In the genomic region with DNA sequence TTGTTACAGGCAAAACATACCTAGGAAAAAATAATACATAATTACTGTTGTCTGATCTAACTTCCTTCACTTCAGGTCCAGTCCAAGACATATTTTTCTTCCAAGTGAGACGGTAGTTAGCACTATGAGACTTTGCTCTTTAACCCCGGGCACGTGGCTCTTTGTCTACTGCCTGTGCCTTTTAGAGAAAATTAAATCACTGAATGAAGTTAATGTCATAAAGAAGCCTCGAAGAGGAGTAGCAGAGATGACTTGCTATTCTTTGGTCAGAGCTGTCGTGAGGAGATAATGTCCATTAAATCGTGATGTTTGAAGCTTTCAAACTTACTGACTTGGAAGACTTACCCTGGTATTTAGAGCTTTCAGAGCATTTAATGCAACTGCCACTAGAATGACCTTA, we compare ENCODE assay signal across 19 cellular contexts. TPM values are rescaled to one million over a fixed set of nuclear protein-coding genes. Genes with fewer than 3 reads are reported as not detected.
DNase-seq lines count a peak whose midpoint lies in the region; ATAC-seq and TF ChIP-seq lines count a peak whose summit lies in the region.
"Had no signal": no experiment of that assay in that cellular context is flagged by ENCODE, and none has a peak within 500 bp of the region (broad histone marks: within the 10 kb centered on the region; RNA-seq: fewer than 3 reads in every experiment).

No MANE protein-coding gene starts in this region.

- 38% methylated on average over 6 of the region's 6 CpGs for WGBS in esophagus muscularis mucosa

- H3K27ac Mint-ChIP-seq in activated CD4-positive, alpha-beta T cell treated with anti-CD3 and anti-CD28 coated beads, Interleukin-2, amount 10 ng/mL, durations not matched to agents 7 days and 5 days = peak overlapping the region; percentile 63
- peak overlapping the region; percentile 52 for H3K27ac Mint-ChIP-seq in central memory CD8-positive, alpha-beta T cell (ENCODE audit: low read depth)
- peak overlapping the region; percentile 33 for H3K27ac Mint-ChIP-seq in neural progenitor cell
- H3K27ac Mint-ChIP-seq: nephron progenitor cell had no signal

- intact Hi-C loops in esophagus muscularis mucosa (cut with DNase I) = no loop called here

- CTCF ChIA-PET in activated CD4-positive, alpha-beta T cell treated with anti-CD3 and anti-CD28 coated beads, Interleukin-2, amount 10 ng/mL, durations not matched to agents 7 days and 5 days (lab: Charles Lee) = interaction anchor here (0.9 to 3.3 kb wide), 2 partner anchors 12 to 17 kb away, joined by 3 to 13 read pairs; no protein-coding TSS in a partner anchor

- H3K4me2 ChIP-seq in neural progenitor cell = peak overlapping the region; percentile 26

- DNase-seq in activated CD4-positive, alpha-beta T cell treated with anti-CD3 and anti-CD28 coated beads, Interleukin-2, amount 10 ng/mL, durations not matched to agents 7 days and 5 days = no peak
- DNase-seq in activated CD4-positive, alpha-beta T cell treated with anti-CD3 and anti-CD28 coated beads for 4 hours = no peak
- DNase-seq in OCI-M1 (lab: John Stamatoyannopoulos, UW) (peak; percentile 70), neural progenitor cell (ENCODE audit: low spot score) (no peak), cerebellar cortex (ENCODE audit: low spot score) (no peak), esophagus muscularis mucosa (ENCODE audit: extremely low spot score) (no peak)
- no peak for DNase-seq in central memory CD8-positive, alpha-beta T cell (ENCODE audit: low spot score in 2 of 2)
- DNase-seq: cerebellar nuclear complex, gastrocnemius medialis, lower lobe of right lung, NCI-H1048, NCI-H526, nephron progenitor cell, SIG-M5, stomach had no signal

- no peak for TF ChIP-seq POLR2A in esophagus muscularis mucosa (IDR thresholded peaks at IDR 0.05; ENCODE audit: low read depth)

- H3K9me3 ChIP-seq in neural progenitor cell (ENCODE audit: low read depth) (no peaks in the 10 kb centered on the region), esophagus muscularis mucosa (no peaks in the 10 kb centered on the region)
- H3K9me3 ChIP-seq: gastrocnemius medialis, lower lobe of right lung, stomach had no signal

- peak overlapping the region; percentile 39 for H3K4me3 Mint-ChIP-seq in activated CD4-positive, alpha-beta T cell treated with anti-CD3 and anti-CD28 coated beads, Interleukin-2, amount 10 ng/mL, durations not matched to agents 7 days and 5 days
- H3K4me3 Mint-ChIP-seq in central memory CD8-positive, alpha-beta T cell = no peak overlapping the region
- no peak overlapping the region for H3K4me3 Mint-ChIP-seq in neural progenitor cell
- H3K4me3 Mint-ChIP-seq: nephron progenitor cell had no signal

- H3K79me2 ChIP-seq in neural progenitor cell (ENCODE audit: low read depth) = no peaks in the 10 kb centered on the region

- peaks cover 89% of the 10 kb centered on the region for H3K36me3 Mint-ChIP-seq in activated CD4-positive, alpha-beta T cell treated with anti-CD3 and anti-CD28 coated beads, Interleukin-2, amount 10 ng/mL, durations not matched to agents 7 days and 5 days (ENCODE audit: low read depth)
- peaks cover 33% of the 10 kb centered on the region for H3K36me3 Mint-ChIP-seq in central memory CD8-positive, alpha-beta T cell (ENCODE audit: insufficient read depth)
- no peaks in the 10 kb centered on the region for H3K36me3 Mint-ChIP-seq in neural progenitor cell

- H2AFZ ChIP-seq in neural progenitor cell (replicated peaks) = no peak overlapping the region

- H3K4me3 ChIP-seq in neural progenitor cell (no peak overlapping the region), esophagus muscularis mucosa (no peak overlapping the region)
- H3K4me3 ChIP-seq: gastrocnemius medialis, lower lobe of right lung, stomach had no signal

- H3K36me3 ChIP-seq in neural progenitor cell (no peaks in the 10 kb centered on the region), esophagus muscularis mucosa (no peaks in the 10 kb centered on the region)
- H3K36me3 ChIP-seq: gastrocnemius medialis, lower lobe of right lung, stomach had no signal

- H3K4me1 ChIP-seq in neural progenitor cell (peaks cover 16% of the 10 kb centered on the region), esophagus muscularis mucosa (no peaks in the 10 kb centered on the region)
- H3K4me1 ChIP-seq: gastrocnemius medialis, lower lobe of right lung, stomach had no signal

- no peaks in the 10 kb centered on the region for H3K27me3 Mint-ChIP-seq in activated CD4-positive, alpha-beta T cell treated with anti-CD3 and anti-CD28 coated beads, Interleukin-2, amount 10 ng/mL, durations not matched to agents 7 days and 5 days
- no peaks in the 10 kb centered on the region for H3K27me3 Mint-ChIP-seq in central memory CD8-positive, alpha-beta T cell
- peaks cover 3% of the 10 kb centered on the region for H3K27me3 Mint-ChIP-seq in neural progenitor cell (ENCODE audit: insufficient read depth, low read depth)

- H3F3A ChIP-seq in neural progenitor cell (ENCODE audit: low read depth) = no peaks in the 10 kb centered on the region

- no peaks in the 10 kb centered on the region for H4K20me1 ChIP-seq in neural progenitor cell (ENCODE audit: low read depth)

- H3K9me3 Mint-ChIP-seq in activated CD4-positive, alpha-beta T cell treated with anti-CD3 and anti-CD28 coated beads, Interleukin-2, amount 10 ng/mL, durations not matched to agents 7 days and 5 days = no peaks in the 10 kb centered on the region
- H3K9me3 Mint-ChIP-seq in central memory CD8-positive, alpha-beta T cell = no peaks in the 10 kb centered on the region
- no peaks in the 10 kb centered on the region for H3K9me3 Mint-ChIP-seq in neural progenitor cell
- H3K9me3 Mint-ChIP-seq: nephron progenitor cell had no signal

- POLR2A ChIA-PET in activated CD4-positive, alpha-beta T cell treated with anti-CD3 and anti-CD28 coated beads, Interleukin-2, amount 10 ng/mL, durations not matched to agents 7 days and 5 days (lab: Charles Lee) = no interaction called here

- peaks cover 92% of the 10 kb centered on the region for H3K4me1 Mint-ChIP-seq in activated CD4-positive, alpha-beta T cell treated with anti-CD3 and anti-CD28 coated beads, Interleukin-2, amount 10 ng/mL, durations not matched to agents 7 days and 5 days
- H3K4me1 Mint-ChIP-seq in central memory CD8-positive, alpha-beta T cell = peaks cover 75% of the 10 kb centered on the region
- peaks cover 24% of the 10 kb centered on the region for H3K4me1 Mint-ChIP-seq in neural progenitor cell

- H3K27ac ChIP-seq in neural progenitor cell (no peak overlapping the region), esophagus muscularis mucosa (replicated peaks in 1 of 4) (no peak overlapping the region)
- H3K27ac ChIP-seq: gastrocnemius medialis, lower lobe of right lung, stomach had no signal

- H3K9ac ChIP-seq in neural progenitor cell = no peak overlapping the region

- TF ChIP-seq CTCF in neural progenitor cell (IDR thresholded peaks at IDR 0.05) = no peak
- TF ChIP-seq CTCF in esophagus muscularis mucosa (IDR thresholded peaks at IDR 0.05) = no peak

- ATAC-seq in central memory CD8-positive, alpha-beta T cell (replicated peaks; ENCODE audit: extremely low read depth, poor library complexity, severe bottlenecking) = no peak
- ATAC-seq in HG02571 (IDR thresholded peaks at IDR 0.05; ENCODE audit: unreplicated experiment) = no peak
- ATAC-seq: gastrocnemius medialis, lower lobe of right lung had no signal

- no peak for TF ChIP-seq EP300 in esophagus muscularis mucosa (IDR thresholded peaks at IDR 0.05)

- H3K27me3 ChIP-seq in neural progenitor cell (no peaks in the 10 kb centered on the region), esophagus muscularis mucosa (no peaks in the 10 kb centered on the region)
- H3K27me3 ChIP-seq: gastrocnemius medialis, stomach had no signal

RNA-seq across cellular contexts. Expression of a gene that starts 8.7 kb away (rescaled TPM):
- total RNA-seq in activated CD4-positive, alpha-beta T cell treated with anti-CD3 and anti-CD28 coated beads, Interleukin-2, amount 10 ng/mL, durations not matched to agents 7 days and 5 days = 100 to 1,000 TPM; 113 to 136 TPM
- total RNA-seq in neural progenitor cell (ENCODE audit: low replicate concordance) = not detected in 2 replicates
- 1 to 10 TPM; 1.1 to 4.6 (median 2.6) TPM for total RNA-seq in esophagus muscularis mucosa

RNA-seq across cellular contexts. Expression of a gene that starts 43.9 kb away (rescaled TPM):
- not detected for total RNA-seq in activated CD4-positive, alpha-beta T cell treated with anti-CD3 and anti-CD28 coated beads, Interleukin-2, amount 10 ng/mL, durations not matched to agents 7 days and 5 days
- 0.62 and 1.8 TPM in 2 replicates for total RNA-seq in neural progenitor cell (ENCODE audit: low replicate concordance)
- total RNA-seq in esophagus muscularis mucosa = not detected
- total RNA-seq: activated CD8-positive, alpha-beta memory T cell treated with anti-CD3 and anti-CD28 coated beads for 36 hours; gastrocnemius medialis; lower lobe of right lung; OCI-LY7; stomach; ureter had no signal

Comparison
In these comparisons a context has a peak if more than half of its experiments do, and no peak if none do; other contexts are left out.
1. RNA of a gene that starts 8.7 kb away (total RNA-seq): 113 to 136 TPM in activated CD4-positive, alpha-beta T cell treated with anti-CD3 and anti-CD28 coated beads, Interleukin-2, amount 10 ng/mL, durations not matched to agents 7 days and 5 days; 1.1 to 4.6 TPM in esophagus muscularis mucosa and not detected in neural progenitor cell; every median in the first group is over 10 times any median in the second.
2. Peak in every context shown above with its lines, with median percentiles within 50 percentile points of each other: H3K27ac Mint-ChIP-seq.